ENCODE assay signal across 1 cellular context in genomic region chr14:55572578-55572977, GRCh38.
TF ChIP-seq lines count a peak whose summit lies in the region.

No MANE protein-coding gene starts in this region.

TF ChIP-seq in K562, 482 proteins besides CTCF, POLR2A, EP300 and RAD21 (continued from another document):
- TF ChIP-seq, protein P1, sequence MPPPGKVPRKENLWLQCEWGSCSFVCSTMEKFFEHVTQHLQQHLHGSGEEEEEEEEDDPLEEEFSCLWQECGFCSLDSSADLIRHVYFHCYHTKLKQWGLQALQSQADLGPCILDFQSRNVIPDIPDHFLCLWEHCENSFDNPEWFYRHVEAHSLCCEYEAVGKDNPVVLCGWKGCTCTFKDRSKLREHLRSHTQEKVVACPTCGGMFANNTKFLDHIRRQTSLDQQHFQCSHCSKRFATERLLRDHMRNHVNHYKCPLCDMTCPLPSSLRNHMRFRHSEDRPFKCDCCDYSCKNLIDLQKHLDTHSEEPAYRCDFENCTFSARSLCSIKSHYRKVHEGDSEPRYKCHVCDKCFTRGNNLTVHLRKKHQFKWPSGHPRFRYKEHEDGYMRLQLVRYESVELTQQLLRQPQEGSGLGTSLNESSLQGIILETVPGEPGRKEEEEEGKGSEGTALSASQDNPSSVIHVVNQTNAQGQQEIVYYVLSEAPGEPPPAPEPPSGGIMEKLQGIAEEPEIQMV (tag; conservative IDR thresholded peaks at IDR 0.05; ENCODE audit: low read depth), result no peak
- TF ChIP-seq ILF3 (IDR thresholded peaks at IDR 0.05; ENCODE audit: borderline replicate concordance), result no peak
- TF ChIP-seq ZNF780A (CRISPR knock-in tag; IDR thresholded peaks at IDR 0.05), result no peak
- no peak for TF ChIP-seq ELK3 (CRISPR knock-in tag; IDR thresholded peaks at IDR 0.05)
- no peak for TF ChIP-seq OTX1 (CRISPR knock-in tag; IDR thresholded peaks at IDR 0.05)
- TF ChIP-seq ZBTB43 (CRISPR knock-in tag; IDR thresholded peaks at IDR 0.05), result no peak
- peak; percentile 72 for TF ChIP-seq ZNF316 (IDR thresholded peaks at IDR 0.05)
- TF ChIP-seq HDAC2 (IDR thresholded peaks at IDR 0.05), result no peak
- no peak for TF ChIP-seq ZNF146 (CRISPR knock-in tag; IDR thresholded peaks at IDR 0.05; ENCODE audit: unreplicated experiment)
- TF ChIP-seq MBD2 (IDR thresholded peaks at IDR 0.05; ENCODE audit: borderline replicate concordance, low read depth), result no peak
- no peak for TF ChIP-seq FOXM1 (IDR thresholded peaks at IDR 0.05; ENCODE audit: low read depth)
- no peak for TF ChIP-seq FOXM1 (CRISPR knock-in tag; IDR thresholded peaks at IDR 0.05; ENCODE audit: low read depth)
- TF ChIP-seq ARNT (IDR thresholded peaks at IDR 0.05), result no peak
- TF ChIP-seq MAFG (tag; conservative IDR thresholded peaks at IDR 0.05), result peak; percentile 46; the same call in 1 of the 2 replicates
TF ChIP-seq in K562: peak in this region for 4.
